Comparison of ENCODE assay signal across 17 cellular contexts in genomic region chr11:76610371-76610770, GRCh38.
"Had no signal": no experiment of that assay in that cellular context is flagged by ENCODE, and none has a peak within 500 bp of the region (broad histone marks: within the 10 kb centered on the region; RNA-seq: fewer than 3 reads in every experiment).

No MANE protein-coding gene starts in this region.

- H3K36me3 ChIP-seq: lower lobe of right lung, right lobe of liver had no signal

- DNase-seq: activated CD4-positive, alpha-beta T cell treated with anti-CD3 and anti-CD28 coated beads for 4 hours; activated effector memory CD4-positive, alpha-beta T cell treated with Interleukin-2 at 50 U/mL for 16 hours; activated T-cell treated with anti-CD3 and anti-CD28 coated beads, Interleukin-2, amount 50 U/mL, for 24 hours; amygdala; hippocampal formation; lower lobe of right lung; mucosa of descending colon; natural killer cell; occipital lobe; right lobe of liver; stimulated activated CD4-positive, alpha-beta T cell treated with anti-CD3 and anti-CD28 coated beads, Interleukin-2, amount 100 ng/mL, for 24 hours; stimulated activated naive CD4-positive, alpha-beta T cell; T-helper 1 cell had no signal

- H3K27me3 Mint-ChIP-seq: progenitor cell of endocrine pancreas, type B pancreatic cell had no signal

- H3K36me3 Mint-ChIP-seq: activated naive CD4-positive, alpha-beta T cell treated with anti-CD3 and anti-CD28 coated beads, Interleukin-2, amount 50 U/mL, for 72 hours; natural killer cell had no signal

- H3K9me3 ChIP-seq: lower lobe of right lung, mucosa of descending colon, right lobe of liver had no signal

- H3K4me3 ChIP-seq: lower lobe of right lung, mucosa of descending colon, right lobe of liver had no signal

- H3K27ac ChIP-seq: lower lobe of right lung, right lobe of liver, VCaP had no signal

- H3K4me3 Mint-ChIP-seq: activated T-cell treated with anti-CD3 and anti-CD28 coated beads, Interleukin-2, amount 50 U/mL, for 24 hours; natural killer cell; type B pancreatic cell had no signal

- H3K9me3 Mint-ChIP-seq: activated naive CD4-positive, alpha-beta T cell treated with anti-CD3 and anti-CD28 coated beads, Interleukin-2, amount 50 U/mL, for 72 hours; activated T-cell treated with anti-CD3 and anti-CD28 coated beads, Interleukin-2, amount 50 U/mL, for 24 hours; natural killer cell had no signal

- H3K27ac Mint-ChIP-seq: activated naive CD4-positive, alpha-beta T cell treated with anti-CD3 and anti-CD28 coated beads, Interleukin-2, amount 50 U/mL, for 72 hours; activated T-cell treated with anti-CD3 and anti-CD28 coated beads, Interleukin-2, amount 50 U/mL, for 24 hours; natural killer cell; progenitor cell of endocrine pancreas; type B pancreatic cell had no signal

- H3K27me3 ChIP-seq: right lobe of liver had no signal

- ATAC-seq: activated naive CD4-positive, alpha-beta T cell treated with anti-CD3 and anti-CD28 coated beads, Interleukin-2, amount 50 U/mL, for 72 hours; lower lobe of right lung; mucosa of descending colon; natural killer cell had no signal

- H3K4me1 Mint-ChIP-seq: natural killer cell had no signal

- H3K4me1 ChIP-seq: right lobe of liver had no signal
